ENCODE assay signal across 1 cellular context in genomic region chr11:2751523-2752203, GRCh38.
TF ChIP-seq lines count a peak whose summit lies in the region.

No MANE protein-coding gene starts in this region.

TF ChIP-seq in HepG2, 621 proteins besides CTCF, POLR2A, EP300 and RAD21 (continued from another document):
- TF ChIP-seq ZBED4 (CRISPR knock-in tag; IDR thresholded peaks at IDR 0.05; ENCODE audit: borderline replicate concordance): no peak
- no peak for TF ChIP-seq ZFP1 (CRISPR knock-in tag; IDR thresholded peaks at IDR 0.05)
- no peak for TF ChIP-seq NFKB2 (CRISPR knock-in tag; IDR thresholded peaks at IDR 0.05; ENCODE audit: borderline replicate concordance)
